1 cellular context compared by ENCODE assay signal in the genomic region with DNA sequence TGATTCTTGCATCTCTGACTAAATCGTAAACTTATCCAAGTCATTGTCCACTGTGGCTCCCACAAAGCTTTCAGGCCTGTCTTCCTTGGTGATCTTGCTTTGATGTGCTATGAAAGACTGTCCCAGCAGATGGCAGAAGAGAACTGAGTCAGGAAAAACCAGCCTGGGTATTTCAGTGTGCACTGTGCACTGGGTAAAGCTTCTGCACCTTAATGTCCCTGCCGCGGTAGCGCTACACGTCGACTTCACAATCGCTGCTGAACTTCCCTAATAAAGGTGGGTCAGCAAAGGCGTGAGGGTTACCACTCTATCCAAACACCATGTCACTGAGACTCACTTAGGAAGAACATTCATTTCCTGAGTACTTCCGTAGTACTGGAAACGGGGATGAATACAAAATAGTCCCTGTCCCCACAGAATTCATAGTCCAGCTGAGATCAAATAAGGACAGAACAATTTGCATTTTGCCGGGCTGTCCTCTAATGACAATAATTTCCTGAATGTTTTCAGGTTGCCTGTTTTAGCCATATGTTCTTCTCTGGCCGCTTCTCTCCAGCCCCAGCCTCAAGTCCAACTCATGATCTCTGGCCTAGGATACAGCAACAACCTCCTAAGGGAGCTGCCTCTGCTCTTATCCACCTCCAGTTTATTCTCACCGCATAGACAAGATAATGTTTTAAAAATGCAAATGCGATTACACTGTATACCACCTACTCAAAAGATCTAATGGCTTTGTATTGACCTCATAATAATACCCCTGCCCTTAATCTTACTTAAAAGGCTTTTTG.
TF ChIP-seq lines count a peak whose summit lies in the region.

No MANE protein-coding gene starts in this region.

TF ChIP-seq in HEK293, 187 proteins besides CTCF, POLR2A, EP300 and RAD21 (continued from another document):
- TF ChIP-seq ZNF2 (tag by site-specific recombination; IDR thresholded peaks at IDR 0.05): 0 out of 2 replicates have a peak, but pooled peaks have one; percentile 51
- TF ChIP-seq ZXDB (tag by site-specific recombination; IDR thresholded peaks at IDR 0.05): peak; percentile 15; the same call in 1 of the 2 replicates
- TF ChIP-seq, protein P1, sequence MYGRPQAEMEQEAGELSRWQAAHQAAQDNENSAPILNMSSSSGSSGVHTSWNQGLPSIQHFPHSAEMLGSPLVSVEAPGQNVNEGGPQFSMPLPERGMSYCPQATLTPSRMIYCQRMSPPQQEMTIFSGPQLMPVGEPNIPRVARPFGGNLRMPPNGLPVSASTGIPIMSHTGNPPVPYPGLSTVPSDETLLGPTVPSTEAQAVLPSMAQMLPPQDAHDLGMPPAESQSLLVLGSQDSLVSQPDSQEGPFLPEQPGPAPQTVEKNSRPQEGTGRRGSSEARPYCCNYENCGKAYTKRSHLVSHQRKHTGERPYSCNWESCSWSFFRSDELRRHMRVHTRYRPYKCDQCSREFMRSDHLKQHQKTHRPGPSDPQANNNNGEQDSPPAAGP (tag by site-specific recombination; IDR thresholded peaks at IDR 0.05): peak; percentile 58; the same call in 1 of the 2 replicates
- no peak for TF ChIP-seq KLF16 (tag by site-specific recombination; IDR thresholded peaks at IDR 0.05)
- 0 out of 2 replicates have a peak, but pooled peaks have one; percentile 53 for TF ChIP-seq ZNF501 (tag by site-specific recombination; IDR thresholded peaks at IDR 0.05)
- TF ChIP-seq ZNF529 (tag by site-specific recombination; IDR thresholded peaks at IDR 0.05; ENCODE audit: insufficient replicate concordance): no peak
- TF ChIP-seq, protein P2, sequence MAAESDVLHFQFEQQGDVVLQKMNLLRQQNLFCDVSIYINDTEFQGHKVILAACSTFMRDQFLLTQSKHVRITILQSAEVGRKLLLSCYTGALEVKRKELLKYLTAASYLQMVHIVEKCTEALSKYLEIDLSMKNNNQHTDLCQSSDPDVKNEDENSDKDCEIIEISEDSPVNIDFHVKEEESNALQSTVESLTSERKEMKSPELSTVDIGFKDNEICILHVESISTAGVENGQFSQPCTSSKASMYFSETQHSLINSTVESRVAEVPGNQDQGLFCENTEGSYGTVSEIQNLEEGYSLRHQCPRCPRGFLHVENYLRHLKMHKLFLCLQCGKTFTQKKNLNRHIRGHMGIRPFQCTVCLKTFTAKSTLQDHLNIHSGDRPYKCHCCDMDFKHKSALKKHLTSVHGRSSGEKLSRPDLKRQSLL (tag by site-specific recombination; IDR thresholded peaks at IDR 0.05): no peak
- peak; percentile 59 for TF ChIP-seq OSR2 (tag by site-specific recombination; IDR thresholded peaks at IDR 0.05)
- TF ChIP-seq TRIM28 (IDR thresholded peaks at IDR 0.05; ENCODE audit: borderline replicate concordance, low read length): peak; percentile 56; the same call in 1 of the 2 replicates
- TF ChIP-seq, protein P3, sequence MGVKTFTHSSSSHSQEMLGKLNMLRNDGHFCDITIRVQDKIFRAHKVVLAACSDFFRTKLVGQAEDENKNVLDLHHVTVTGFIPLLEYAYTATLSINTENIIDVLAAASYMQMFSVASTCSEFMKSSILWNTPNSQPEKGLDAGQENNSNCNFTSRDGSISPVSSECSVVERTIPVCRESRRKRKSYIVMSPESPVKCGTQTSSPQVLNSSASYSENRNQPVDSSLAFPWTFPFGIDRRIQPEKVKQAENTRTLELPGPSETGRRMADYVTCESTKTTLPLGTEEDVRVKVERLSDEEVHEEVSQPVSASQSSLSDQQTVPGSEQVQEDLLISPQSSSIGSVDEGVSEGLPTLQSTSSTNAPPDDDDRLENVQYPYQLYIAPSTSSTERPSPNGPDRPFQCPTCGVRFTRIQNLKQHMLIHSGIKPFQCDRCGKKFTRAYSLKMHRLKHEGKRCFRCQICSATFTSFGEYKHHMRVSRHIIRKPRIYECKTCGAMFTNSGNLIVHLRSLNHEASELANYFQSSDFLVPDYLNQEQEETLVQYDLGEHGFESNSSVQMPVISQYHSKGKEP (tag by site-specific recombination; IDR thresholded peaks at IDR 0.05): no peak
- TF ChIP-seq, protein P4, sequence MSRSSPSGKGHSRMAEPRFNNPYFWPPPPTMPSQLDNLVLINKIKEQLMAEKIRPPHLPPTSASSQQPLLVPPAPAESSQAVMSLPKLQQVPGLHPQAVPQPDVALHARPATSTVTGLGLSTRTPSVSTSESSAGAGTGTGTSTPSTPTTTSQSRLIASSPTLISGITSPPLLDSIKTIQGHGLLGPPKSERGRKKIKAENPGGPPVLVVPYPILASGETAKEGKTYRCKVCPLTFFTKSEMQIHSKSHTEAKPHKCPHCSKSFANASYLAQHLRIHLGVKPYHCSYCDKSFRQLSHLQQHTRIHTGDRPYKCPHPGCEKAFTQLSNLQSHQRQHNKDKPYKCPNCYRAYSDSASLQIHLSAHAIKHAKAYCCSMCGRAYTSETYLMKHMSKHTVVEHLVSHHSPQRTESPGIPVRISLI (tag by site-specific recombination; IDR thresholded peaks at IDR 0.05): no peak
- TF ChIP-seq, protein P5, sequence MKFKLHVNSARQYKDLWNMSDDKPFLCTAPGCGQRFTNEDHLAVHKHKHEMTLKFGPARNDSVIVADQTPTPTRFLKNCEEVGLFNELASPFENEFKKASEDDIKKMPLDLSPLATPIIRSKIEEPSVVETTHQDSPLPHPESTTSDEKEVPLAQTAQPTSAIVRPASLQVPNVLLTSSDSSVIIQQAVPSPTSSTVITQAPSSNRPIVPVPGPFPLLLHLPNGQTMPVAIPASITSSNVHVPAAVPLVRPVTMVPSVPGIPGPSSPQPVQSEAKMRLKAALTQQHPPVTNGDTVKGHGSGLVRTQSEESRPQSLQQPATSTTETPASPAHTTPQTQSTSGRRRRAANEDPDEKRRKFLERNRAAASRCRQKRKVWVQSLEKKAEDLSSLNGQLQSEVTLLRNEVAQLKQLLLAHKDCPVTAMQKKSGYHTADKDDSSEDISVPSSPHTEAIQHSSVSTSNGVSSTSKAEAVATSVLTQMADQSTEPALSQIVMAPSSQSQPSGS (tag by site-specific recombination; IDR thresholded peaks at IDR 0.05; ENCODE audit: low read depth): no peak
- no peak for TF ChIP-seq ZNF777 (tag by site-specific recombination; IDR thresholded peaks at IDR 0.05; ENCODE audit: borderline replicate concordance)
- TF ChIP-seq, protein P6, sequence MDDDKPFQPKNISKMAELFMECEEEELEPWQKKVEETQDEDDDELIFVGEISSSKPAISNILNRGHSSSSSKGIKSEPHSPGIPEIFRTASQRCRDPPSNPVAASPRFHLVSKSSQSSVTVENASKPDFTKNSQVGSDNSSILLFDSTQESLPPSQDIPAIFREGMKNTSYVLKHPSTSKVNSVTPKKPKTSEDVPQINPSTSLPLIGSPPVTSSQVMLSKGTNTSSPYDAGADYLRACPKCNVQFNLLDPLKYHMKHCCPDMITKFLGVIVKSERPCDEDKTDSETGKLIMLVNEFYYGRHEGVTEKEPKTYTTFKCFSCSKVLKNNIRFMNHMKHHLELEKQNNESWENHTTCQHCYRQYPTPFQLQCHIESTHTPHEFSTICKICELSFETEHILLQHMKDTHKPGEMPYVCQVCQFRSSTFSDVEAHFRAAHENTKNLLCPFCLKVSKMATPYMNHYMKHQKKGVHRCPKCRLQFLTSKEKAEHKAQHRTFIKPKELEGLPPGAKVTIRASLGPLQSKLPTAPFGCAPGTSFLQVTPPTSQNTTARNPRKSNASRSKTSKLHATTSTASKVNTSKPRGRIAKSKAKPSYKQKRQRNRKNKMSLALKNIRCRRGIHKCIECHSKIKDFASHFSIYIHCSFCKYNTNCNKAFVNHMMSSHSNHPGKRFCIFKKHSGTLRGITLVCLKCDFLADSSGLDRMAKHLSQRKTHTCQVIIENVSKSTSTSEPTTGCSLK (tag by site-specific recombination; IDR thresholded peaks at IDR 0.05): no peak
- TF ChIP-seq ZNF561 (tag by site-specific recombination; IDR thresholded peaks at IDR 0.05; ENCODE audit: borderline replicate concordance): peak; percentile 43; the same call in 1 of the 2 replicates
- no peak for TF ChIP-seq ZNF311 (tag by site-specific recombination; IDR thresholded peaks at IDR 0.05; ENCODE audit: borderline replicate concordance)
TF ChIP-seq in HEK293: peak in this region for 12.
